ENCODE assay signal across 11 cellular contexts in genomic region chr1:42932442-42932941, GRCh38. TPM values are rescaled to one million over a fixed set of nuclear protein-coding genes. Genes with fewer than 3 reads are reported as not detected.
DNase-seq lines count a peak whose midpoint lies in the region; ATAC-seq and TF ChIP-seq lines count a peak whose summit lies in the region.
"Had no signal": no experiment of that assay in that cellular context is flagged by ENCODE, and none has a peak within 500 bp of the region (broad histone marks: within the 10 kb centered on the region; RNA-seq: fewer than 3 reads in every experiment).

No MANE protein-coding gene starts in this region.

- peak overlapping the region; percentile 82 for H3K23ac ChIP-seq in mesendoderm (ENCODE audit: low read length)

- no peak overlapping the region for H2BK15ac ChIP-seq in mesendoderm (replicated peaks; ENCODE audit: low read depth)

- no peak overlapping the region for H3K9ac ChIP-seq in mesendoderm (ENCODE audit: low read length)
- H3K9ac ChIP-seq: KMS-11 had no signal

- peaks cover 81% of the 10 kb centered on the region for H3K4me1 Mint-ChIP-seq in activated CD8-positive, alpha-beta T cell treated with anti-CD3 and anti-CD28 coated beads for 36 hours (ENCODE audit: low read depth)

- CTCF ChIA-PET in activated CD8-positive, alpha-beta T cell treated with anti-CD3 and anti-CD28 coated beads for 36 hours (lab: Charles Lee), result interaction anchor here (0.8 to 1.6 kb wide), 7 partner anchors 9 to 110 kb away, joined by 3 to 9 read pairs (median 3); no protein-coding TSS in a partner anchor

- H3K27me3 ChIP-seq in left ventricle myocardium inferior (ENCODE audit: low read depth), result no peaks in the 10 kb centered on the region
- H3K27me3 ChIP-seq in right cardiac atrium (ENCODE audit: control insufficient read depth, insufficient read depth), result no peaks in the 10 kb centered on the region
- H3K27me3 ChIP-seq in mesendoderm (ENCODE audit: insufficient read depth, low read length, poor library complexity), result no peaks in the 10 kb centered on the region
- H3K27me3 ChIP-seq in MG63, result no peaks in the 10 kb centered on the region
- H3K27me3 ChIP-seq: tibial artery had no signal

- H2BK120ac ChIP-seq in mesendoderm (ENCODE audit: low read depth, low read length), result no peak overlapping the region

- H3K4me2 ChIP-seq in mesendoderm (ENCODE audit: low read length), result no peak overlapping the region
- H3K4me2 ChIP-seq: KMS-11 had no signal

- H3K9me3 ChIP-seq in left ventricle myocardium inferior (replicated peaks) (no peaks in the 10 kb centered on the region), right cardiac atrium (ENCODE audit: control insufficient read depth, low read length) (no peaks in the 10 kb centered on the region), MG63 (no peaks in the 10 kb centered on the region)
- H3K9me3 ChIP-seq: tibial artery had no signal

- DNase-seq in left ventricle myocardium inferior (no peak), right cardiac atrium (no peak), mesendoderm (no peak), MG63 (no peak)
- DNase-seq in activated CD8-positive, alpha-beta T cell treated with anti-CD3 and anti-CD28 coated beads for 36 hours, result peak; percentile 34
- DNase-seq in stimulated activated CD4-positive, alpha-beta T cell treated with anti-CD3 and anti-CD28 coated beads, Interleukin-4, amount 100 ng/mL, for 4 hours, result no peak
- DNase-seq: SIG-M5 had no signal

- peak overlapping the region; percentile 71 for H3K56ac ChIP-seq in mesendoderm (ENCODE audit: low read length)

- H3K4me3 Mint-ChIP-seq in activated CD8-positive, alpha-beta T cell treated with anti-CD3 and anti-CD28 coated beads for 36 hours, result peak overlapping the region; percentile 60

- H3K27ac ChIP-seq in left ventricle myocardium inferior (replicated peaks), result peak overlapping the region; percentile 52
- no peak overlapping the region for H3K27ac ChIP-seq in right cardiac atrium (ENCODE audit: low read length)
- H3K27ac ChIP-seq in mesendoderm (ENCODE audit: low read depth, low read length), result no peak overlapping the region
- H3K27ac ChIP-seq in urinary bladder (ENCODE audit: low read depth), result peak overlapping the region; percentile 27
- H3K27ac ChIP-seq: KMS-11 had no signal

- H3K4me1 ChIP-seq in left ventricle myocardium inferior, result peaks cover 44% of the 10 kb centered on the region
- peaks cover 3% of the 10 kb centered on the region for H3K4me1 ChIP-seq in right cardiac atrium (ENCODE audit: control insufficient read depth, insufficient read depth, low read length)
- H3K4me1 ChIP-seq in mesendoderm (ENCODE audit: control insufficient read depth, low read depth, low read length), result peaks cover 20% of the 10 kb centered on the region
- no peaks in the 10 kb centered on the region for H3K4me1 ChIP-seq in urinary bladder (ENCODE audit: insufficient read depth)

- no peak for TF ChIP-seq POLR2A in GM18505 (IDR thresholded peaks at IDR 0.05; ENCODE audit: borderline replicate concordance, extremely low read depth, insufficient read depth, insufficient read length)

- H4K5ac ChIP-seq in mesendoderm (ENCODE audit: low read length), result no peak overlapping the region

- POLR2A ChIA-PET in activated CD8-positive, alpha-beta T cell treated with anti-CD3 and anti-CD28 coated beads for 36 hours (lab: Charles Lee), result interaction anchor here (0.5 to 1.6 kb wide), 8 partner anchors 8 to 1980 kb away, joined by 3 to 6 read pairs (median 3); no protein-coding TSS in a partner anchor

- no peak overlapping the region for H4K8ac ChIP-seq in mesendoderm (ENCODE audit: low read depth, low read length)

- H3K36me3 Mint-ChIP-seq in activated CD8-positive, alpha-beta T cell treated with anti-CD3 and anti-CD28 coated beads for 36 hours (ENCODE audit: low read depth), result peaks cover 84% of the 10 kb centered on the region

- TF ChIP-seq CTCF in left ventricle myocardium inferior (IDR thresholded peaks at IDR 0.05; ENCODE audit: borderline replicate concordance), result no peak
- TF ChIP-seq CTCF in activated CD8-positive, alpha-beta T cell treated with anti-CD3 and anti-CD28 coated beads for 36 hours (IDR thresholded peaks at IDR 0.05), result no peak

- H3K36me3 ChIP-seq in left ventricle myocardium inferior, result peaks cover 35% of the 10 kb centered on the region
- peaks cover 44% of the 10 kb centered on the region for H3K36me3 ChIP-seq in mesendoderm (ENCODE audit: control insufficient read depth, insufficient read depth, low read length)
- peaks cover 3% of the 10 kb centered on the region for H3K36me3 ChIP-seq in urinary bladder (ENCODE audit: insufficient read depth)
- H3K36me3 ChIP-seq in MG63, result peaks cover 67% of the 10 kb centered on the region

- H3K27ac Mint-ChIP-seq in activated CD8-positive, alpha-beta T cell treated with anti-CD3 and anti-CD28 coated beads for 36 hours, result peak overlapping the region; percentile 91

- no peak overlapping the region for H2AK5ac ChIP-seq in mesendoderm (ENCODE audit: low read length)

- no peak overlapping the region for H3K4ac ChIP-seq in mesendoderm (ENCODE audit: low read depth, low read length)

- H3K18ac ChIP-seq in mesendoderm (ENCODE audit: low read length), result no peak overlapping the region

- 83% methylated on average over 5 of the region's 5 CpGs for WGBS in right cardiac atrium
- no CpG with 5 or more reads among the region's 5 CpGs for WGBS in mesendoderm (ENCODE audit: extremely low coverage, insufficient coverage, low lambda C conversion rate)
- WGBS in urinary bladder, result 81% methylated on average over 5 of the region's 5 CpGs

- intact Hi-C loops in left ventricle myocardium inferior (cut with micrococcal nuclease) (no loop called here), right cardiac atrium (cut with DNase I) (no loop called here)
- intact Hi-C loops in activated CD8-positive, alpha-beta T cell treated with anti-CD3 and anti-CD28 coated beads for 36 hours (cut with micrococcal nuclease), result no loop called here

- H3K79me1 ChIP-seq in mesendoderm (ENCODE audit: low read length), result peaks cover 36% of the 10 kb centered on the region

- peaks cover 46% of the 10 kb centered on the region for H3K79me2 ChIP-seq in mesendoderm (ENCODE audit: control insufficient read depth, insufficient read depth, low read length)

- no peak overlapping the region for H2BK5ac ChIP-seq in mesendoderm (ENCODE audit: low read length)

- H3K4me3 ChIP-seq in left ventricle myocardium inferior (no peak overlapping the region), right cardiac atrium (ENCODE audit: low read length) (no peak overlapping the region), mesendoderm (ENCODE audit: low read length) (no peak overlapping the region), urinary bladder (ENCODE audit: low read depth, low read length) (no peak overlapping the region), MG63 (no peak overlapping the region)
- H3K4me3 ChIP-seq: tibial artery had no signal

- no peaks in the 10 kb centered on the region for H3K9me3 Mint-ChIP-seq in activated CD8-positive, alpha-beta T cell treated with anti-CD3 and anti-CD28 coated beads for 36 hours

- ATAC-seq in right cardiac atrium, result no peak
- ATAC-seq in activated CD8-positive, alpha-beta T cell treated with anti-CD3 and anti-CD28 coated beads for 36 hours, result no peak
- ATAC-seq in GM18505 (IDR thresholded peaks at IDR 0.05; ENCODE audit: unreplicated experiment), result no peak

- no peaks in the 10 kb centered on the region for H3K27me3 Mint-ChIP-seq in activated CD8-positive, alpha-beta T cell treated with anti-CD3 and anti-CD28 coated beads for 36 hours

RNA-seq across cellular contexts. Expression of gene SLC2A1, which starts 26.2 kb away (rescaled TPM):
- 54.9 TPM for total RNA-seq in left ventricle myocardium inferior
- total RNA-seq in right cardiac atrium, result 10 to 100 TPM in 3 of 4 donors, 1 to 10 TPM in 1; 8.1 to 25.7 (median 15.2) TPM
- 9.1 TPM for polyA plus RNA-seq in right cardiac atrium
- total RNA-seq in activated CD8-positive, alpha-beta T cell treated with anti-CD3 and anti-CD28 coated beads for 36 hours, result 100 to 1,000 TPM; 158 to 162 TPM
- 253 TPM for polyA plus RNA-seq in mesendoderm (2013, experiment 1 of 2)
- polyA plus RNA-seq in mesendoderm (2013, experiment 2 of 2), result 262 TPM
- total RNA-seq in urinary bladder, result 78.5 TPM
- 56.1 TPM for polyA plus RNA-seq in urinary bladder
- total RNA-seq in MG63 (2014; rRNA removed; shearing (Covaris generic); ENCODE audit: low replicate concordance), result 70.3 and 127 TPM in 2 replicates

Comparison
In these comparisons a context has a peak if more than half of its experiments do, and no peak if none do; other contexts are left out.
1. H3K27ac ChIP-seq: peak in left ventricle myocardium inferior (single experiment) and urinary bladder (single experiment); none in right cardiac atrium (single experiment) and mesendoderm (single experiment).